In genomic region chr1:91022518-91022929, GRCh38 we compare ENCODE assay signal across 8 cellular contexts. TPM values are rescaled to one million over a fixed set of nuclear protein-coding genes. Genes with fewer than 3 reads are reported as not detected.
DNase-seq lines count a peak whose midpoint lies in the region; ATAC-seq and TF ChIP-seq lines count a peak whose summit lies in the region.

No MANE protein-coding gene starts in this region.

- peak overlapping the region; percentile 51 to 77 for H3K4me3 ChIP-seq in HCT116 (replicated peaks in 1 of 2; ENCODE audit: low read depth in 1 of 2, low read length in 2 of 2)
- H3K4me3 ChIP-seq in astrocyte of the spinal cord (ENCODE audit: low read depth, low read length) = peak overlapping the region; percentile 92

- H3K27me3 Mint-ChIP-seq in memory B cell = no peaks in the 10 kb centered on the region

- in situ Hi-C loops in astrocyte of the spinal cord (cut with HindIII; ENCODE audit: low sequenced_read_pairs) = no loop called here

- TF ChIP-seq POLR2A in HCT116 (IDR thresholded peaks at IDR 0.05; ENCODE audit: borderline replicate concordance, extremely low read depth, insufficient read depth, insufficient read length) = no peak

- peak overlapping the region; percentile 81 for H3K4me2 ChIP-seq in HCT116 (ENCODE audit: low read length)

- RAD21 ChIA-PET in HCT116 (lab: Charles Lee; ENCODE audit: low non-redundant PET in 1 of 2, low total read pairs in 2 of 2, uncharacterized antibody in 2 of 2, unreplicated experiment in 2 of 2) = no interaction called here

- peaks cover 46% of the 10 kb centered on the region for H3K79me2 ChIP-seq in HCT116 (ENCODE audit: insufficient read depth, low read length)

- no peaks in the 10 kb centered on the region for H3K27me3 ChIP-seq in HCT116 (ENCODE audit: insufficient read depth, low read length)

- H3K36me3 ChIP-seq in HCT116 (ENCODE audit: control insufficient read depth in 1 of 2, insufficient read depth in 2 of 2, low read length in 2 of 2) = no peaks in the 10 kb centered on the region

- peak overlapping the region; percentile 94 for H3K4me3 Mint-ChIP-seq in memory B cell

- intact Hi-C loops in HCT116 (cut with micrococcal nuclease) = loop anchor here (5.0 kb wide), 1 partner anchor 300 kb away; no protein-coding TSS in a partner anchor

- no peaks in the 10 kb centered on the region for H3K9me2 ChIP-seq in HCT116 (ENCODE audit: insufficient read depth)

- H3K9me3 ChIP-seq in HCT116 (ENCODE audit: control insufficient read depth in 1 of 2, insufficient read depth in 1 of 2, low read depth in 1 of 2, low read length in 2 of 2) = no peaks in the 10 kb centered on the region

- peaks cover 45% of the 10 kb centered on the region for H3K4me1 Mint-ChIP-seq in memory B cell

- no peaks in the 10 kb centered on the region for H3K9me3 Mint-ChIP-seq in memory B cell

- TF ChIP-seq CTCF in C4-2B (conservative IDR thresholded peaks at IDR 0.05) (no peak), HCT116 (IDR thresholded peaks at IDR 0.05 in 2 of 3, conservative IDR thresholded peaks at IDR 0.05 in 1 of 3; ENCODE audit: borderline replicate concordance in 1 of 3, insufficient read depth in 1 of 3, low read depth in 2 of 3, low read length in 2 of 3) (no peak), astrocyte of the spinal cord (IDR thresholded peaks at IDR 0.05; ENCODE audit: low read depth, low read length) (no peak)

- H2AFZ ChIP-seq in HCT116 (ENCODE audit: low read depth, low read length, poor library complexity, severe bottlenecking) = no peak overlapping the region

- POLR2A ChIA-PET in HCT116 (lab: Charles Lee) = interaction anchor here (1.0 to 1.3 kb wide), 3 partner anchors 8 to 15 kb away, joined by 4 to 6 read pairs (median 4); no protein-coding TSS in a partner anchor

- H4K20me1 ChIP-seq in HCT116 (ENCODE audit: insufficient read depth) = no peaks in the 10 kb centered on the region

- no peak for TF ChIP-seq RAD21 in HCT116 (IDR thresholded peaks at IDR 0.05; ENCODE audit: low read depth)

- peaks cover 2% of the 10 kb centered on the region for H3K36me3 Mint-ChIP-seq in memory B cell

- H3K9ac ChIP-seq in HCT116 (ENCODE audit: low read length) = peak overlapping the region; percentile 90

- H3K4me1 ChIP-seq in HCT116 (ENCODE audit: control insufficient read depth in 1 of 2, insufficient read depth in 2 of 2, low read length in 2 of 2) = peaks cover 14 to 39% of the 10 kb centered on the region in 2 experiments

- BruUV-seq in HCT116 (replicated peaks; lab: Mats Ljungman, UMichigan) = no TSS peak

- ATAC-seq in HCT116 (no peak), memory B cell (ENCODE audit: low read depth) (no peak)

- H3K27ac ChIP-seq in C4-2B = peak overlapping the region; percentile 97
- H3K27ac ChIP-seq in HCT116 (ENCODE audit: low read depth, low read length) = peak overlapping the region; percentile 96

- CTCF ChIA-PET in HCT116 (lab: Charles Lee) = no interaction called here

- DNase-seq in HCT116 (ENCODE audit: low read depth, low spot score) (no peak), astrocyte of the spinal cord (ENCODE audit: low read depth, low spot score) (no peak), memory B cell (ENCODE audit: low spot score in 2 of 2) (no peak), DMS79 (lab: John Stamatoyannopoulos, UW) (no peak), Kasumi-1 (lab: John Stamatoyannopoulos, UW) (no peak), dedifferentiated amniotic fluid mesenchymal stem cell (ENCODE audit: extremely low spot score) (no peak), mesenteric fat pad (ENCODE audit: low spot score) (no peak)

- H3K27ac Mint-ChIP-seq in memory B cell = peak overlapping the region; percentile 99

TF ChIP-seq in HCT116, 20 proteins besides CTCF, POLR2A, EP300 and RAD21:
- TF ChIP-seq ELF1 (IDR thresholded peaks at IDR 0.05; ENCODE audit: borderline replicate concordance, low read depth) (no peak), EZH2phosphoT487 (IDR thresholded peaks at IDR 0.05; ENCODE audit: borderline replicate concordance) (no peak), TCF7L2 (IDR thresholded peaks at IDR 0.05; ENCODE audit: borderline replicate concordance, extremely low read depth, insufficient read depth, insufficient read length) (no peak), SP1 (IDR thresholded peaks at IDR 0.05; ENCODE audit: low read depth) (no peak), ZFX (IDR thresholded peaks at IDR 0.05) (peak; percentile 7), EZH2 (IDR thresholded peaks at IDR 0.05) (no peak), ZBTB33 (IDR thresholded peaks at IDR 0.05; ENCODE audit: extremely low read depth, insufficient replicate concordance, low read length) (no peak)

RNA-seq across cellular contexts. Expression of gene ZNF644, which starts 0.7 kb away (rescaled TPM):
- total RNA-seq in HCT116 (2021; ENCODE audit: unreplicated experiment) = 55.9 TPM
- polyA plus RNA-seq in HCT116 (2012) = 12.3 and 14.4 TPM in 2 replicates
- 38.3 TPM for total RNA-seq in mesenteric fat pad
